10 cellular contexts compared by ENCODE assay signal in genomic region chr6:154258064-154258757, GRCh38.
DNase-seq lines count a peak whose midpoint lies in the region; ATAC-seq lines count a peak whose summit lies in the region.
"Had no signal": no experiment of that assay in that cellular context is flagged by ENCODE, and none has a peak within 500 bp of the region (broad histone marks: within the 10 kb centered on the region; RNA-seq: fewer than 3 reads in every experiment).

No MANE protein-coding gene starts in this region.

- H3K27me3 Mint-ChIP-seq in activated CD4-positive, alpha-beta T cell treated with anti-CD3 and anti-CD28 coated beads for 36 hours: no peaks in the 10 kb centered on the region

- intact Hi-C loops in activated CD4-positive, alpha-beta T cell treated with anti-CD3 and anti-CD28 coated beads for 36 hours (cut with DNase I, micrococcal nuclease): no loop called here
- intact Hi-C loops in sciatic nerve (cut with DNase I): no loop called here

- POLR2A ChIA-PET in activated CD4-positive, alpha-beta T cell treated with anti-CD3 and anti-CD28 coated beads for 36 hours (lab: Charles Lee): no interaction called here

- no peak overlapping the region for H3K27ac Mint-ChIP-seq in activated CD4-positive, alpha-beta T cell treated with anti-CD3 and anti-CD28 coated beads for 36 hours
- H3K27ac Mint-ChIP-seq: HFFc6 had no signal

- ATAC-seq in activated CD4-positive, alpha-beta T cell treated with anti-CD3 and anti-CD28 coated beads for 36 hours: peak; percentile 19
- ATAC-seq in HG02759 (IDR thresholded peaks at IDR 0.05; ENCODE audit: unreplicated experiment) (peak; percentile 84), sciatic nerve (peak; percentile 53)

- DNase-seq in activated CD4-positive, alpha-beta T cell treated with anti-CD3 and anti-CD28 coated beads for 36 hours: no peak
- no peak for DNase-seq in activated CD4-positive, alpha-beta T cell treated with anti-CD3 and anti-CD28 coated beads for 48 hours
- DNase-seq in MV-4-11 (lab: John Stamatoyannopoulos, UW) (peak; percentile 93), sciatic nerve (ENCODE audit: low spot score) (no peak), NCI-H2227 treated with DMSO at 0.1 percent for 48 hours (lab: John Stamatoyannopoulos, UW) (no peak), GM03348 (ENCODE audit: low spot score) (no peak)
- no peak for DNase-seq in activated CD4-positive, alpha-beta T cell treated with anti-CD3 and anti-CD28 coated beads, Interleukin-2, amount 50 U/mL, for 48 hours
- DNase-seq: 8988T, HFFc6 had no signal

- CTCF ChIA-PET in activated CD4-positive, alpha-beta T cell treated with anti-CD3 and anti-CD28 coated beads for 36 hours (lab: Charles Lee): interaction anchor here (1.4 to 1.6 kb wide), 3 partner anchors 17 to 19 kb away, joined by 4 to 6 read pairs (median 4); no protein-coding TSS in a partner anchor

- H3K9me3 Mint-ChIP-seq in activated CD4-positive, alpha-beta T cell treated with anti-CD3 and anti-CD28 coated beads for 36 hours (ENCODE audit: low read depth): peaks cover 19% of the 10 kb centered on the region

- H3K4me3 Mint-ChIP-seq in activated CD4-positive, alpha-beta T cell treated with anti-CD3 and anti-CD28 coated beads for 36 hours: no peak overlapping the region
- H3K4me3 Mint-ChIP-seq: HFFc6 had no signal

- H3K4me1 Mint-ChIP-seq in activated CD4-positive, alpha-beta T cell treated with anti-CD3 and anti-CD28 coated beads for 36 hours: peaks cover 25% of the 10 kb centered on the region

- H3K36me3 Mint-ChIP-seq in activated CD4-positive, alpha-beta T cell treated with anti-CD3 and anti-CD28 coated beads for 36 hours (ENCODE audit: low read depth): peaks cover 15% of the 10 kb centered on the region

Comparison
In these comparisons a context has a peak if more than half of its experiments do, and no peak if none do; other contexts are left out.
1. ATAC-seq: peak in every context shown above with its lines; median percentile 84 in HG02759; 53 in sciatic nerve; 19 in activated CD4-positive, alpha-beta T cell treated with anti-CD3 and anti-CD28 coated beads for 36 hours.